ENCODE assay signal across 9 cellular contexts in the genomic region with DNA sequence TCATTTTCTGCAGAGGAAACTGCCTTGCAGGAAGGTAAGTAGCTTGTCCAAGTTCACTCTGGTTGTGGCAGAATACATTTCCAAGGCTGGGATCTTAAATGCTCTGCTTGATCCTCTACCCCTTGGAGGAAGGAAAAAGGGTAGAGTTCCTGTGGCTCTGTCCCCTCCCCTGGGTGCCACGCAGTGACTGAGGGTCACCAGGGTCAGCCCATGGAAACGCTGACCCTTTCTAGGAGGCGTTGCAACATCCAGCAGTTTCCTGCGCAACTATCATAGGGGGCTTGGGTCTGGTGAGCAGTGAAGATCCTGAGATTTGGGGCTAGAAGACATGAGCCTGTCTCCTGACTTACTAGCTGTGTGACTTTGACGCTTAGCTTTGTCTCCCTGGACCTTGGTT. TPM values are rescaled to one million over a fixed set of nuclear protein-coding genes. Genes with fewer than 3 reads are reported as not detected.
DNase-seq lines count a peak whose midpoint lies in the region; ATAC-seq and TF ChIP-seq lines count a peak whose summit lies in the region.
"Had no signal": no experiment of that assay in that cellular context is flagged by ENCODE, and none has a peak within 500 bp of the region (broad histone marks: within the 10 kb centered on the region; RNA-seq: fewer than 3 reads in every experiment).

No MANE protein-coding gene starts in this region.

- no peak for TF ChIP-seq CTCF in Loucy (conservative IDR thresholded peaks at IDR 0.05; ENCODE audit: low read length)

- peaks cover 92% of the 10 kb centered on the region for H3K4me1 Mint-ChIP-seq in activated CD8-positive, alpha-beta memory T cell treated with anti-CD3 and anti-CD28 coated beads, Interleukin-2, amount 10 ng/mL, durations not matched to agents 7 days and 5 days

- CTCF ChIA-PET in activated CD8-positive, alpha-beta memory T cell treated with anti-CD3 and anti-CD28 coated beads, Interleukin-2, amount 10 ng/mL, durations not matched to agents 7 days and 5 days (lab: Charles Lee), result interaction anchor here (1.0 to 10.0 kb wide), 5 partner anchors 11 to 192 kb away, joined by 4 to 132 read pairs (median 20); partner anchors contain the start of gene AHCYL1

- H3K9ac ChIP-seq in Loucy (ENCODE audit: low read depth, low read length, poor library complexity, severe bottlenecking), result peak overlapping the region; percentile 92

- no peaks in the 10 kb centered on the region for H3K9me3 Mint-ChIP-seq in activated CD8-positive, alpha-beta memory T cell treated with anti-CD3 and anti-CD28 coated beads, Interleukin-2, amount 10 ng/mL, durations not matched to agents 7 days and 5 days (ENCODE audit: low read depth)

- H2AFZ ChIP-seq in Loucy (ENCODE audit: low read length), result no peak overlapping the region

- peaks cover 93% of the 10 kb centered on the region for H3K4me1 ChIP-seq in Loucy (ENCODE audit: insufficient read depth, low read length, poor library complexity, severe bottlenecking)
- H3K4me1 ChIP-seq: foreskin keratinocyte had no signal

- peaks cover 27% of the 10 kb centered on the region for H3K79me2 ChIP-seq in Loucy (ENCODE audit: insufficient read depth, low read length)

- peaks cover 30% of the 10 kb centered on the region for H3F3A ChIP-seq in Loucy (ENCODE audit: low read depth)

- H3K27me3 Mint-ChIP-seq in activated CD8-positive, alpha-beta memory T cell treated with anti-CD3 and anti-CD28 coated beads, Interleukin-2, amount 10 ng/mL, durations not matched to agents 7 days and 5 days, result no peaks in the 10 kb centered on the region

- H3K36me3 ChIP-seq in Loucy (ENCODE audit: insufficient read depth, low read length), result no peaks in the 10 kb centered on the region
- H3K36me3 ChIP-seq: adrenal gland had no signal

- DNase-seq in activated CD8-positive, alpha-beta memory T cell treated with anti-CD3 and anti-CD28 coated beads, Interleukin-2, amount 10 ng/mL, durations not matched to agents 7 days and 5 days, result peak; percentile 23
- DNase-seq in kidney glomerular epithelial cell (lab: John Stamatoyannopoulos, UW) (peak; percentile 41), retina (no peak), RKO (ENCODE audit: low spot score) (no peak)
- peak; percentile 21 for DNase-seq in stimulated activated CD8-positive, alpha-beta memory T cell treated with anti-CD3 and anti-CD28 coated beads, Interleukin-4, amount 100 ng/mL, for 48 hours

- no peak for ATAC-seq in activated CD8-positive, alpha-beta memory T cell treated with anti-CD3 and anti-CD28 coated beads, Interleukin-2, amount 10 ng/mL, durations not matched to agents 7 days and 5 days
- no peak for ATAC-seq in HG03135 (IDR thresholded peaks at IDR 0.05; ENCODE audit: unreplicated experiment)

- no peaks in the 10 kb centered on the region for H3K9me2 ChIP-seq in Loucy (replicated peaks; ENCODE audit: low read depth, low read length)

- H3K27me3 ChIP-seq in Loucy (ENCODE audit: insufficient read depth, low read length, poor library complexity, severe bottlenecking), result no peaks in the 10 kb centered on the region
- H3K27me3 ChIP-seq: adrenal gland had no signal

- no peaks in the 10 kb centered on the region for H4K20me1 ChIP-seq in Loucy (ENCODE audit: insufficient read depth, low read length, poor library complexity, severe bottlenecking)

- no peak overlapping the region for H3K4me3 Mint-ChIP-seq in activated CD8-positive, alpha-beta memory T cell treated with anti-CD3 and anti-CD28 coated beads, Interleukin-2, amount 10 ng/mL, durations not matched to agents 7 days and 5 days

- H3K4me2 ChIP-seq in Loucy (ENCODE audit: low read depth, low read length, poor library complexity, severe bottlenecking), result peak overlapping the region; percentile 77

- peak overlapping the region; percentile 69 for H3K27ac Mint-ChIP-seq in activated CD8-positive, alpha-beta memory T cell treated with anti-CD3 and anti-CD28 coated beads, Interleukin-2, amount 10 ng/mL, durations not matched to agents 7 days and 5 days

- peaks cover 3% of the 10 kb centered on the region for H3K36me3 Mint-ChIP-seq in activated CD8-positive, alpha-beta memory T cell treated with anti-CD3 and anti-CD28 coated beads, Interleukin-2, amount 10 ng/mL, durations not matched to agents 7 days and 5 days

- no peaks in the 10 kb centered on the region for H3K9me3 ChIP-seq in Loucy (ENCODE audit: insufficient read depth, low read depth, low read length)
- H3K9me3 ChIP-seq: adrenal gland had no signal

- H3K4me3 ChIP-seq in Loucy (ENCODE audit: low read length, poor library complexity, severe bottlenecking), result peak overlapping the region; percentile 72
- H3K4me3 ChIP-seq: adrenal gland had no signal

RNA-seq across cellular contexts. Expression of gene EPS8L3, which starts 29.4 kb away (rescaled TPM):
- not detected for total RNA-seq in activated CD8-positive, alpha-beta memory T cell treated with anti-CD3 and anti-CD28 coated beads, Interleukin-2, amount 10 ng/mL, durations not matched to agents 7 days and 5 days
- total RNA-seq: foreskin keratinocyte had no signal

RNA-seq across cellular contexts. Expression of gene GSTM3, which starts 52.2 kb away (rescaled TPM):
- total RNA-seq in activated CD8-positive, alpha-beta memory T cell treated with anti-CD3 and anti-CD28 coated beads, Interleukin-2, amount 10 ng/mL, durations not matched to agents 7 days and 5 days, result 1 to 10 TPM; 2.1 to 3.2 TPM

Comparison
In these comparisons a context has a peak if more than half of its experiments do, and no peak if none do; other contexts are left out.
1. DNase-seq: peak in activated CD8-positive, alpha-beta memory T cell treated with anti-CD3 and anti-CD28 coated beads, Interleukin-2, amount 10 ng/mL, durations not matched to agents 7 days and 5 days (single experiment), kidney glomerular epithelial cell (single experiment) and stimulated activated CD8-positive, alpha-beta memory T cell treated with anti-CD3 and anti-CD28 coated beads, Interleukin-4, amount 100 ng/mL, for 48 hours (single experiment); none in retina (single experiment) and RKO (single experiment).